ENCODE assay signal across 9 cellular contexts in the genomic region with DNA sequence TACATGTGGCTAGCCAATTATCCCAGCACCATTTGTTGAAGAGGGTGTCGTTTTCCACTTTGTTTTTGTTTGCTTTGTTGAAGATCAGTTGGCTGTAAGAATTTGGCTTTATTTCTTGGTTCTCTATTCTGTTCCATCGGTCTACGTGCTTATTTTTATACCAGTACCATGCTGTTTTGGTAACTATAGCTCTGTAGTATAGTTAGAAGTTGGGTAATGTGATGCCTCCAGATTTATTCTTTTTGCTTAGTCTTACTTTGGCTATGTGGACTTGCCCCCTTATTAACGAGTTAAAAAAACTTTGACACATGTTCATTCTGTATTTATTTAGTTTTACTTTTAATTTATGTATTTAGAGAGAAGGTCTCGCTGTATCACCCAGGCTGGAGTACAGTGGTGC.
"Had no signal": no experiment of that assay in that cellular context is flagged by ENCODE, and none has a peak within 500 bp of the region (broad histone marks: within the 10 kb centered on the region; RNA-seq: fewer than 3 reads in every experiment).

No MANE protein-coding gene starts in this region.

- H3K4me1 ChIP-seq: HAP-1 had no signal

- FAIRE-seq: HTR-8/SVneo had no signal

- H3K27ac ChIP-seq: GM23248 had no signal

- DNase-seq: GM23248, GOT3, H7, HFFc6, IMR-90, KBM-7 had no signal

- H3K4me3 ChIP-seq: GM23248, HAP-1 had no signal

- H3K36me3 ChIP-seq: HAP-1 had no signal

- ATAC-seq: HCT116 had no signal

- H3K9ac ChIP-seq: GM23248 had no signal

- H2AFZ ChIP-seq: GM23248 had no signal

- H3K9me3 ChIP-seq: HAP-1 had no signal
